ENCODE assay signal across 12 cellular contexts in genomic region chr16:23745263-23745662, GRCh38. TPM values are rescaled to one million over a fixed set of nuclear protein-coding genes. Genes with fewer than 3 reads are reported as not detected.
"Had no signal": no experiment of that assay in that cellular context is flagged by ENCODE, and none has a peak within 500 bp of the region (broad histone marks: within the 10 kb centered on the region; RNA-seq: fewer than 3 reads in every experiment).

No MANE protein-coding gene starts in this region.

- H3K36me3 ChIP-seq: HAP-1 had no signal

- ATAC-seq: HCT116, K562 had no signal

- H3K9ac ChIP-seq: GM23248 had no signal

- H3K4me3 ChIP-seq: GM23248, HAP-1, K562 had no signal

- H3K9me3 ChIP-seq: HAP-1 had no signal

- DNase-seq: GM23248, GOT3, H7, HFFc6, IMR-90, KG1 had no signal

- H3K4me1 ChIP-seq: HAP-1 had no signal

- H3K27ac ChIP-seq: GM23248, HL-60 had no signal

RNA-seq across cellular contexts. Expression of gene CHP2, which starts 9.6 kb away (rescaled TPM):
- total RNA-seq: GM23248, H4, HFFc6, HT1080, IMR-90 had no signal

RNA-seq across cellular contexts. Expression of gene ERN2, which starts 32.2 kb away (rescaled TPM):
- total RNA-seq: GM23248, H4, HFFc6, HT1080 had no signal
